ENCODE assay signal across 13 cellular contexts in genomic region chr17:83105512-83105911, GRCh38. TPM values are rescaled to one million over a fixed set of nuclear protein-coding genes. Genes with fewer than 3 reads are reported as not detected.
DNase-seq lines count a peak whose midpoint lies in the region; TF ChIP-seq lines count a peak whose summit lies in the region.
"Had no signal": no experiment of that assay in that cellular context is flagged by ENCODE, and none has a peak within 500 bp of the region (broad histone marks: within the 10 kb centered on the region; RNA-seq: fewer than 3 reads in every experiment).

No MANE protein-coding gene starts in this region.

- no peak overlapping the region for H2BK120ac ChIP-seq in neuronal stem cell (ENCODE audit: low read depth, low read length)

- H3K4me2 ChIP-seq in GM23248 (ENCODE audit: unreplicated experiment): no peak overlapping the region
- H3K4me2 ChIP-seq in neuronal stem cell (ENCODE audit: insufficient read depth, low read length, poor library complexity, severe bottlenecking): no peak overlapping the region

- H3K4me1 ChIP-seq in GM23248 (ENCODE audit: insufficient read depth) (peaks cover 37% of the 10 kb centered on the region), neuronal stem cell (ENCODE audit: control insufficient read depth in 2 of 2, insufficient read depth in 1 of 2, low read depth in 1 of 2, low read length in 2 of 2) (peaks cover 0 to 3% of the 10 kb centered on the region in 2 donors), tibial nerve (peaks cover 0 to 90% (median 44%) of the 10 kb centered on the region in 4 donors), right atrium auricular region (peaks cover 0 to 45% of the 10 kb centered on the region in 2 donors)

- peaks cover 6% of the 10 kb centered on the region for H3K79me1 ChIP-seq in neuronal stem cell (ENCODE audit: low read depth, low read length)

- H2AFZ ChIP-seq in GM23248 (no peak overlapping the region), neuronal stem cell (ENCODE audit: low read length) (no peak overlapping the region)

- H3K27me3 ChIP-seq in GM23248 (replicated peaks; ENCODE audit: insufficient read depth) (no peaks in the 10 kb centered on the region), neuronal stem cell (ENCODE audit: control insufficient read depth in 3 of 3, insufficient read depth in 3 of 3, low read depth in 1 of 3, low read length in 3 of 3) (peaks cover 0 to 5% (median 0%) of the 10 kb centered on the region in 3 experiments), tibial nerve (no peaks in the 10 kb centered on the region), right atrium auricular region (no peaks in the 10 kb centered on the region)

- no peak overlapping the region for H4K91ac ChIP-seq in neuronal stem cell (ENCODE audit: low read depth, low read length, poor library complexity)

- H3K9me2 ChIP-seq in GM23248 (ENCODE audit: insufficient read depth): no peaks in the 10 kb centered on the region

- H3K9me3 ChIP-seq in GM23248 (ENCODE audit: low read depth) (no peaks in the 10 kb centered on the region), neuronal stem cell (replicated peaks in 1 of 2; ENCODE audit: control insufficient read depth in 2 of 2, insufficient read depth in 1 of 2, low read depth in 1 of 2, low read length in 2 of 2) (peaks cover 4 to 8% of the 10 kb centered on the region in 2 donors), tibial nerve (no peaks in the 10 kb centered on the region), right atrium auricular region (no peaks in the 10 kb centered on the region)

- no peak overlapping the region for H3K4ac ChIP-seq in neuronal stem cell (ENCODE audit: low read length)

- no peak overlapping the region for H2AK5ac ChIP-seq in neuronal stem cell (ENCODE audit: low read depth, low read length)

- no peak overlapping the region for H3K14ac ChIP-seq in neuronal stem cell (ENCODE audit: low read length)

- no peaks in the 10 kb centered on the region for H4K20me1 ChIP-seq in GM23248 (ENCODE audit: insufficient read depth)

- TF ChIP-seq POLR2A in tibial nerve (IDR thresholded peaks at IDR 0.05): no peak

- H3K27ac ChIP-seq in GM23248 (peak overlapping the region; percentile 46), neuronal stem cell (replicated peaks; ENCODE audit: low read length) (no peak overlapping the region), tibial nerve (peak overlapping the region; percentile 25 to 85 (median 62)), right atrium auricular region (peak overlapping the region in 1 of 2 donors; percentile 39)
- H3K27ac ChIP-seq: C4-2B had no signal

- peak overlapping the region; percentile 75 for H2BK5ac ChIP-seq in neuronal stem cell (ENCODE audit: low read length)

- in situ Hi-C loops in GM23248 (cut with MboI): no loop called here

- H3F3A ChIP-seq in GM23248 (ENCODE audit: insufficient read depth): peaks cover 31% of the 10 kb centered on the region

- H3K23ac ChIP-seq in neuronal stem cell (ENCODE audit: low read depth, low read length, poor library complexity): no peak overlapping the region

- H2BK15ac ChIP-seq in neuronal stem cell (ENCODE audit: low read length): no peak overlapping the region

- H3K9ac ChIP-seq in GM23248 (peak overlapping the region; percentile 65), neuronal stem cell (ENCODE audit: low read depth, low read length, poor library complexity) (no peak overlapping the region)

- WGBS in GM23248 (ENCODE audit: low coverage in 1 of 2, low lambda C conversion rate in 2 of 2, missing lambda C conversion rate in 2 of 2), 2 experiments: 23 to 36% methylated on average over 7 to 10 of the region's 10 CpGs
- WGBS in neuronal stem cell (ENCODE audit: extremely low coverage in 2 of 2, insufficient read length in 2 of 2, insufficient replicate concordance in 1 of 2), 2 donors: no CpG with 5 or more reads among the region's 10 CpGs
- 46 to 47% methylated on average over 10 of the region's 10 CpGs for WGBS in tibial nerve, 2 donors

- no peak overlapping the region for H3K4me3 Mint-ChIP-seq in dendritic cell treated with granulocyte-macrophage colony-stimulating factor and Interleukin-4, amounts not matched to agents 40 ng/mL and 50 ng/mL, for 4 days

- no peak for TF ChIP-seq EP300 in tibial nerve (IDR thresholded peaks at IDR 0.05)

- no peaks in the 10 kb centered on the region for H3K9me3 Mint-ChIP-seq in dendritic cell treated with granulocyte-macrophage colony-stimulating factor and Interleukin-4, amounts not matched to agents 40 ng/mL and 50 ng/mL, for 4 days

- H3K27me3 Mint-ChIP-seq in dendritic cell treated with granulocyte-macrophage colony-stimulating factor and Interleukin-4, amounts not matched to agents 40 ng/mL and 50 ng/mL, for 4 days: peaks cover 52% of the 10 kb centered on the region

- DNase-seq in GM23248 (peak; percentile 58), neuronal stem cell (ENCODE audit: low spot score) (no peak), tibial nerve (ENCODE audit: low spot score in 2 of 2) (no peak), inferior parietal cortex (ENCODE audit: extremely low spot score) (no peak), occipital lobe (lab: John Stamatoyannopoulos, UW) (no peak), NCI-H187 treated with DMSO at 0.1 percent for 48 hours (lab: John Stamatoyannopoulos, UW) (no peak), right atrium auricular region (ENCODE audit: low spot score) (no peak)
- DNase-seq: NCI-H146, NCI-H345, PC-3 had no signal

- intact Hi-C loops in dendritic cell treated with granulocyte-macrophage colony-stimulating factor and Interleukin-4, amounts not matched to agents 40 ng/mL and 50 ng/mL, for 4 days (cut with micrococcal nuclease): no loop called here

- TF ChIP-seq CTCF in tibial nerve (IDR thresholded peaks at IDR 0.05) (no peak), right atrium auricular region (IDR thresholded peaks at IDR 0.05) (no peak)

- H3K18ac ChIP-seq in neuronal stem cell (ENCODE audit: low read length): peak overlapping the region; percentile 19

- H3K36me3 ChIP-seq in GM23248 (ENCODE audit: low read depth) (no peaks in the 10 kb centered on the region), neuronal stem cell (replicated peaks in 1 of 2; ENCODE audit: control insufficient read depth in 2 of 2, insufficient read depth in 2 of 2, low read length in 2 of 2) (no peaks in the 10 kb centered on the region), tibial nerve (no peaks in the 10 kb centered on the region), right atrium auricular region (no peaks in the 10 kb centered on the region)

- H3K4me1 Mint-ChIP-seq in dendritic cell treated with granulocyte-macrophage colony-stimulating factor and Interleukin-4, amounts not matched to agents 40 ng/mL and 50 ng/mL, for 4 days (ENCODE audit: low read depth): peaks cover 65% of the 10 kb centered on the region

- no peaks in the 10 kb centered on the region for H3K79me2 ChIP-seq in GM23248 (ENCODE audit: insufficient read depth)

- H3K27ac Mint-ChIP-seq in dendritic cell treated with granulocyte-macrophage colony-stimulating factor and Interleukin-4, amounts not matched to agents 40 ng/mL and 50 ng/mL, for 4 days: peak overlapping the region; percentile 58

- no peak overlapping the region for H2BK12ac ChIP-seq in neuronal stem cell (ENCODE audit: low read length)

- H3K4me3 ChIP-seq in GM23248 (no peak overlapping the region), neuronal stem cell (ENCODE audit: low read length in 2 of 2) (no peak overlapping the region), tibial nerve (no peak overlapping the region), right atrium auricular region (no peak overlapping the region)
- H3K4me3 ChIP-seq: GM12878 had no signal

- no peaks in the 10 kb centered on the region for H3K36me3 Mint-ChIP-seq in dendritic cell treated with granulocyte-macrophage colony-stimulating factor and Interleukin-4, amounts not matched to agents 40 ng/mL and 50 ng/mL, for 4 days (ENCODE audit: low read depth)

- no peak overlapping the region for H4K8ac ChIP-seq in neuronal stem cell (ENCODE audit: low read depth, low read length)

RNA-seq across cellular contexts. Expression of gene METRNL, which starts 26.1 kb away (rescaled TPM):
- total RNA-seq in GM23248 (2014; rRNA removed; shearing (Covaris generic)): 305 and 319 TPM in 2 replicates
- 26.5 and 28.4 TPM in 2 replicates for polyA plus RNA-seq in GM23248 (2016; fragmentation: Nextera tagmentation; extraction: Ambion mirVana)
- 12.8 TPM for polyA plus RNA-seq in neuronal stem cell (2013, experiment 1 of 2)
- polyA plus RNA-seq in neuronal stem cell (2013, experiment 2 of 2): 14.7 TPM
- total RNA-seq in tibial nerve (100 to 1,000 TPM; 112 to 162 (median 147) TPM), occipital lobe (22.3 TPM), right atrium auricular region (100 to 1,000 TPM in 1 of 2 donors, 10 to 100 TPM in 1; 62.9 to 104 TPM)
